ENCODE assay signal across 19 cellular contexts in the genomic region with DNA sequence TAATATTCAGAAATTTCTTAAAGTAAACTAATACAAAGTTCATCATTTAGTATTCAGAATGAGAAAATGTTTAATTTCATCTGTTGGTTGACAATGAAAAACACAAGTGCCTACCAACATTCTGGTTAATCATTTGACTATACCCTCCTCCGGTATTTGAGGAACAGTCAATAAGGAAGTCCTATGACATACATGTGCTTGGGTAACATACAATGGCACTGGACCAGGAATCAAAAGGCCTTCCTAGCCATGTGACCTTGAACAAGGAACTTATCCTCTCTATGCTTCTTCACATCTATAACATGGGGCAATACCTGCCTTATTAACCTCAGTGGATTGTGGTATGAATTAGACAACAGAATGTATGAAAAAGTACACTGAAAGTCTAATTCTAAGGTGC.
"Had no signal": no experiment of that assay in that cellular context is flagged by ENCODE, and none has a peak within 500 bp of the region (broad histone marks: within the 10 kb centered on the region; RNA-seq: fewer than 3 reads in every experiment).

No MANE protein-coding gene starts in this region.

- H3K27ac ChIP-seq: ascending aorta, breast epithelium, heart left ventricle had no signal

- H3K4me1 ChIP-seq: ascending aorta, breast epithelium had no signal

- H3K27me3 Mint-ChIP-seq: activated naive CD8-positive, alpha-beta T cell treated with anti-CD3 and anti-CD28 coated beads, Interleukin-2, amount 50 U/mL, for 24 hours; activated T-helper 17 cell treated with anti-CD3 and anti-CD28 coated beads, Interleukin-2, amount 50 U/mL, for 72 hours; dendritic cell treated with granulocyte-macrophage colony-stimulating factor and Interleukin-4, amounts not matched to agents 40 ng/mL and 50 ng/mL, for 4 days; effector memory CD8-positive, alpha-beta T cell; memory B cell; stimulated activated memory B cell treated with anti-CD40 and anti-IgM and Interleukin-4, amounts not matched to agents 10 μg/mL and 1 μg/mL and 100 μg/mL, for 72 hours had no signal

- DNase-seq: activated CD4-positive, alpha-beta T cell treated with anti-CD3 and anti-CD28 coated beads, Interleukin-2, amount 50 U/mL, for 4 hours; activated CD4-positive, CD25-positive, alpha-beta regulatory T cell treated with anti-CD3 and anti-CD28 coated beads, Interleukin-2, amount 50 U/mL, for 72 hours; activated naive CD4-positive, alpha-beta T cell treated with Interleukin-2 at 50 U/mL for 16 hours; activated naive CD8-positive, alpha-beta T cell treated with anti-CD3 and anti-CD28 coated beads, Interleukin-2, amount 50 U/mL, for 24 hours; activated T-cell treated with anti-CD3 and anti-CD28 coated beads for 4 hours; effector memory CD8-positive, alpha-beta T cell; heart left ventricle; immature natural killer cell; left cardiac atrium; nephron progenitor cell; stimulated activated CD4-positive, alpha-beta T cell treated with anti-CD3 and anti-CD28 coated beads, Interleukin-2, amount 100 ng/mL, for 48 hours; T-helper 1 cell; T1000 had no signal

- H3K27ac Mint-ChIP-seq: activated naive CD8-positive, alpha-beta T cell treated with anti-CD3 and anti-CD28 coated beads, Interleukin-2, amount 50 U/mL, for 24 hours; activated T-helper 17 cell treated with anti-CD3 and anti-CD28 coated beads, Interleukin-2, amount 50 U/mL, for 72 hours; dendritic cell treated with granulocyte-macrophage colony-stimulating factor and Interleukin-4, amounts not matched to agents 40 ng/mL and 50 ng/mL, for 4 days; effector memory CD8-positive, alpha-beta T cell; immature natural killer cell; memory B cell; nephron progenitor cell; stimulated activated memory B cell treated with anti-CD40 and anti-IgM and Interleukin-4, amounts not matched to agents 10 μg/mL and 1 μg/mL and 100 μg/mL, for 72 hours had no signal

- ATAC-seq: activated naive CD8-positive, alpha-beta T cell treated with anti-CD3 and anti-CD28 coated beads, Interleukin-2, amount 50 U/mL, for 24 hours; activated T-helper 17 cell treated with anti-CD3 and anti-CD28 coated beads, Interleukin-2, amount 50 U/mL, for 72 hours; effector memory CD8-positive, alpha-beta T cell; left cardiac atrium; stimulated activated memory B cell treated with anti-CD40 and anti-IgM and Interleukin-4, amounts not matched to agents 10 μg/mL and 1 μg/mL and 100 μg/mL, for 72 hours had no signal

- H3K4me3 ChIP-seq: ascending aorta, breast epithelium, heart left ventricle had no signal

- H3K4me1 Mint-ChIP-seq: activated naive CD8-positive, alpha-beta T cell treated with anti-CD3 and anti-CD28 coated beads, Interleukin-2, amount 50 U/mL, for 24 hours; activated T-helper 17 cell treated with anti-CD3 and anti-CD28 coated beads, Interleukin-2, amount 50 U/mL, for 72 hours; immature natural killer cell; nephron progenitor cell; stimulated activated memory B cell treated with anti-CD40 and anti-IgM and Interleukin-4, amounts not matched to agents 10 μg/mL and 1 μg/mL and 100 μg/mL, for 72 hours had no signal

- H3K4me3 Mint-ChIP-seq: activated naive CD8-positive, alpha-beta T cell treated with anti-CD3 and anti-CD28 coated beads, Interleukin-2, amount 50 U/mL, for 24 hours; activated T-helper 17 cell treated with anti-CD3 and anti-CD28 coated beads, Interleukin-2, amount 50 U/mL, for 72 hours; dendritic cell treated with granulocyte-macrophage colony-stimulating factor and Interleukin-4, amounts not matched to agents 40 ng/mL and 50 ng/mL, for 4 days; effector memory CD8-positive, alpha-beta T cell; immature natural killer cell; memory B cell; nephron progenitor cell; stimulated activated memory B cell treated with anti-CD40 and anti-IgM and Interleukin-4, amounts not matched to agents 10 μg/mL and 1 μg/mL and 100 μg/mL, for 72 hours had no signal

- H3K9me3 Mint-ChIP-seq: activated naive CD8-positive, alpha-beta T cell treated with anti-CD3 and anti-CD28 coated beads, Interleukin-2, amount 50 U/mL, for 24 hours; activated T-helper 17 cell treated with anti-CD3 and anti-CD28 coated beads, Interleukin-2, amount 50 U/mL, for 72 hours; dendritic cell treated with granulocyte-macrophage colony-stimulating factor and Interleukin-4, amounts not matched to agents 40 ng/mL and 50 ng/mL, for 4 days; effector memory CD8-positive, alpha-beta T cell; memory B cell; nephron progenitor cell; stimulated activated memory B cell treated with anti-CD40 and anti-IgM and Interleukin-4, amounts not matched to agents 10 μg/mL and 1 μg/mL and 100 μg/mL, for 72 hours had no signal

- H3K9me3 ChIP-seq: ascending aorta, breast epithelium, heart left ventricle had no signal

- H3K27me3 ChIP-seq: ascending aorta, breast epithelium, heart left ventricle had no signal
